8 cellular contexts compared by ENCODE assay signal in genomic region chr2:152175368-152176112, GRCh38. TPM values are rescaled to one million over a fixed set of nuclear protein-coding genes. Genes with fewer than 3 reads are reported as not detected.
DNase-seq lines count a peak whose midpoint lies in the region; ATAC-seq and TF ChIP-seq lines count a peak whose summit lies in the region.

Gene STAM2, minus strand, starts transcription at chr2:152175763. Its CDS starts 121 bp downstream, at chr2:152175642.

- ATAC-seq in HG02870 (IDR thresholded peaks at IDR 0.05; ENCODE audit: unreplicated experiment) = peak; percentile 69
- ATAC-seq in left cardiac atrium = peak; percentile 93 to 94

- peaks cover 3% of the 10 kb centered on the region for H3K27me3 Mint-ChIP-seq in T-helper 1 cell treated with Interleukin-12 subunit alpha and Interleukin-12 subunit beta and Interleukin-4 antibody, amounts not matched to agents 30 μg/mL and 1 μg/mL, for 36 hours (ENCODE audit: low read depth)
- no peaks in the 10 kb centered on the region for H3K27me3 Mint-ChIP-seq in progenitor cell of endocrine pancreas

- H3K9me3 Mint-ChIP-seq in T-helper 1 cell treated with Interleukin-12 subunit alpha and Interleukin-12 subunit beta and Interleukin-4 antibody, amounts not matched to agents 30 μg/mL and 1 μg/mL, for 36 hours = no peaks in the 10 kb centered on the region
- peaks cover 7% of the 10 kb centered on the region for H3K9me3 Mint-ChIP-seq in progenitor cell of endocrine pancreas (ENCODE audit: low read depth)

- H3K4me1 Mint-ChIP-seq in T-helper 1 cell treated with Interleukin-12 subunit alpha and Interleukin-12 subunit beta and Interleukin-4 antibody, amounts not matched to agents 30 μg/mL and 1 μg/mL, for 36 hours (ENCODE audit: low read depth) = peaks cover 25% of the 10 kb centered on the region
- peaks cover 22% of the 10 kb centered on the region for H3K4me1 Mint-ChIP-seq in progenitor cell of endocrine pancreas (ENCODE audit: low read depth)

- peak; percentile 92 for DNase-seq in GM13977 (ENCODE audit: low spot score)
- peak; percentile 76 for DNase-seq in NCI-H146 (lab: John Stamatoyannopoulos, UW)
- DNase-seq in amniotic stem cell (lab: John Stamatoyannopoulos, UW) = peak; percentile 83
- peak; percentile 92 for DNase-seq in left cardiac atrium
- DNase-seq in progenitor cell of endocrine pancreas (ENCODE audit: low spot score, unreplicated experiment) = peak; percentile 94
- DNase-seq in ureter (ENCODE audit: low spot score) = peak; percentile 94

- intact Hi-C loops in left cardiac atrium (cut with DNase I) = loop anchor here in 1 of 2 donors (5.0 kb wide), 1 partner anchor 138 kb away; no protein-coding TSS in a partner anchor

- peak within 1 kb of the TSS; percentile 98 for H3K27ac Mint-ChIP-seq in T-helper 1 cell treated with Interleukin-12 subunit alpha and Interleukin-12 subunit beta and Interleukin-4 antibody, amounts not matched to agents 30 μg/mL and 1 μg/mL, for 36 hours
- H3K27ac Mint-ChIP-seq in progenitor cell of endocrine pancreas = peak within 1 kb of the TSS; percentile 100

- H3K36me3 Mint-ChIP-seq in T-helper 1 cell treated with Interleukin-12 subunit alpha and Interleukin-12 subunit beta and Interleukin-4 antibody, amounts not matched to agents 30 μg/mL and 1 μg/mL, for 36 hours (ENCODE audit: low read depth) = peaks cover 2% of the 10 kb centered on the region
- peaks cover 2% of the 10 kb centered on the region for H3K36me3 Mint-ChIP-seq in progenitor cell of endocrine pancreas (ENCODE audit: insufficient read depth)

- in situ Hi-C loops in GM13977 (cut with MboI; ENCODE audit: low pct_unique_long_range_greater_than_20kb, low sequenced_read_pairs, unreplicated experiment) = no loop called here

- H3K4me3 Mint-ChIP-seq in T-helper 1 cell treated with Interleukin-12 subunit alpha and Interleukin-12 subunit beta and Interleukin-4 antibody, amounts not matched to agents 30 μg/mL and 1 μg/mL, for 36 hours = peak within 1 kb of the TSS; percentile 94
- H3K4me3 Mint-ChIP-seq in progenitor cell of endocrine pancreas (ENCODE audit: low read depth) = peak within 1 kb of the TSS; percentile 97

- TF ChIP-seq CTCF in GM13977 (IDR thresholded peaks at IDR 0.05; ENCODE audit: extremely low read depth, insufficient read depth, missing control alignments) (peak; percentile 96), progenitor cell of endocrine pancreas (IDR thresholded peaks at IDR 0.05; ENCODE audit: unreplicated experiment) (peak; percentile 98)

RNA-seq across cellular contexts. Expression of gene STAM2, which starts in this region (rescaled TPM):
- total RNA-seq in left cardiac atrium (10 to 100 TPM; 25.9 to 27.7 TPM), progenitor cell of endocrine pancreas (32.8 and 36.2 TPM in 2 replicates), ureter (54.0 TPM)

Comparison
In these comparisons a context has a peak if more than half of its experiments do, and no peak if none do; other contexts are left out.
1. Peak in every context shown above with its lines: DNase-seq and ATAC-seq.